8 cellular contexts compared by ENCODE assay signal in the genomic region with DNA sequence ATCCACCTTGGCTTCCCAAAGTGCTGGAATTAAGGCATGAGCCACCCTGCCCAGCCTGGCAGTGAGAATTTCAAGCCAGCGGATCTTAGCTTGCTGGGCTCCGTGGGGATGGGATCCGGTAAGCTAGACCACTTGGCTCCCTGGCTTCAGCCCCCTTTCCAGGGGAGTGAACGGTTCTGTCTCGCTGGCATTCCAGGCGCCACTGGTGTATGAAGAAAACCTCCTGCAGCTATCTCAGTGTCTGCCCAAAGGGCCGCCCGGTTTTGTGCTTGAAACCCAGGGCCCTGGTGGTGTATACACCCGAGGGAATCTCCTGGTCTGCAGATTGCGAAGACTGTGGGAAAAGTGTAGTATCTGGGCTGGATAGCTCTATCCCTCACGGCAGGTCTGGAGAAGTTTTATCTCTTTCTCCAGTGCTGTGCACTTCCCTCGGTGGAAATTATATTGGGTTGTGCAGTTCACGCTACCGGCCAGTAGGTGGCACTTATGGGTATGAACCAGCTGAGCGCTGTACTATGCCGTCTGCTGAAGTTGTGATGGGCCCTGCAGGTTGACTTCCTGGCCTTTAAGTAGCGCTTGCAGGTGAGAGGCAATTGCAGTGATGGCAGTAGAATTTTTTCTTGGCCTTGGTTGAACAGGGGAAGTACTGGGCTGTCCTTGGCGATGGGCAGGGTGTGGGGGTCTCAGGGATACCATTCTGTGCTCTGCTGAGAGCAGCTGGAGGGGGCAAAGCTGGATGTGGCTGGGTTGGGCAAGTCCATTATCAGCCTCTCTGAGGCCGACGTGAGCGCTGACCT.
DNase-seq lines count a peak whose midpoint lies in the region; TF ChIP-seq lines count a peak whose summit lies in the region.

No MANE protein-coding gene starts in this region.

- no peak overlapping the region for H3K9ac ChIP-seq in mesenchymal stem cell (ENCODE audit: low read length)

- H3K27ac ChIP-seq in VCaP = no peak overlapping the region
- H3K27ac ChIP-seq in mesenchymal stem cell (ENCODE audit: low read length, poor library complexity, severe bottlenecking) = no peak overlapping the region

- H4K8ac ChIP-seq in mesenchymal stem cell (ENCODE audit: low read length) = no peak overlapping the region

- no peak overlapping the region for H2AFZ ChIP-seq in mesenchymal stem cell (ENCODE audit: low read depth, low read length)

- no peak overlapping the region for H2AK5ac ChIP-seq in mesenchymal stem cell (ENCODE audit: low read length, severe bottlenecking)

- H3K23ac ChIP-seq in mesenchymal stem cell (ENCODE audit: low read length in 2 of 2) = no peak overlapping the region

- no peaks in the 10 kb centered on the region for H3K36me3 ChIP-seq in mesenchymal stem cell (ENCODE audit: control insufficient read depth in 1 of 2, insufficient read depth in 2 of 2, low read depth in 1 of 2, low read length in 2 of 2)

- no peak overlapping the region for H3K18ac ChIP-seq in mesenchymal stem cell (ENCODE audit: low read depth in 1 of 2, low read length in 2 of 2)

- no peak overlapping the region for H2BK12ac ChIP-seq in mesenchymal stem cell (ENCODE audit: low read length in 2 of 2)

- no peak overlapping the region for H2BK120ac ChIP-seq in mesenchymal stem cell (ENCODE audit: low read depth, low read length)

- no peak overlapping the region for H3K4ac ChIP-seq in mesenchymal stem cell (ENCODE audit: low read depth in 1 of 2, low read length in 2 of 2)

- DNase-seq in NCI-H748 (lab: John Stamatoyannopoulos, UW; ENCODE audit: unreplicated experiment) = peak; percentile 68
- no peak for DNase-seq in NCI-H748 treated with DMSO at 0.1 percent for 48 hours (lab: John Stamatoyannopoulos, UW)
- DNase-seq in H4 (ENCODE audit: low spot score) = peak; percentile 65
- DNase-seq in KBM-7 = peak; percentile 54
- DNase-seq in dermis microvascular lymphatic vessel endothelial cell (ENCODE audit: low read depth in 2 of 2) = peak; percentile 25 to 51
- peak; percentile 46 for DNase-seq in mesenchymal stem cell
- DNase-seq in superior temporal gyrus (ENCODE audit: extremely low spot score) = peak; percentile 43

- H4K91ac ChIP-seq in mesenchymal stem cell (ENCODE audit: low read length) = no peak overlapping the region

- H3K4me3 ChIP-seq in mesenchymal stem cell (ENCODE audit: insufficient read depth in 1 of 2, low read depth in 1 of 2, low read length in 2 of 2) = no peak overlapping the region

- H3K14ac ChIP-seq in mesenchymal stem cell (ENCODE audit: low read length in 2 of 2) = no peak overlapping the region

- 64% methylated on average over 21 of the region's 21 CpGs for WGBS in mesenchymal stem cell

- no peaks in the 10 kb centered on the region for H3K27me3 ChIP-seq in mesenchymal stem cell (ENCODE audit: control insufficient read depth in 1 of 2, insufficient read depth in 1 of 2, low read length in 2 of 2)

- no peak overlapping the region for H3K4me2 ChIP-seq in mesenchymal stem cell (ENCODE audit: low read length, poor library complexity, severe bottlenecking)

- H3K79me1 ChIP-seq in mesenchymal stem cell (replicated peaks; ENCODE audit: low read length, poor library complexity, severe bottlenecking) = no peaks in the 10 kb centered on the region

- no peaks in the 10 kb centered on the region for H3K9me3 ChIP-seq in mesenchymal stem cell (ENCODE audit: control insufficient read depth, low read length)

- no peak overlapping the region for H2BK5ac ChIP-seq in mesenchymal stem cell (ENCODE audit: low read depth, low read length, poor library complexity, severe bottlenecking)

- no peak overlapping the region for H2BK15ac ChIP-seq in mesenchymal stem cell (ENCODE audit: low read depth, poor library complexity, severe bottlenecking)

- TF ChIP-seq CTCF in VCaP (conservative IDR thresholded peaks at IDR 0.05) = peak; percentile 79

- H3K4me1 ChIP-seq in mesenchymal stem cell (ENCODE audit: control insufficient read depth, insufficient read depth, low read depth, low read length) = no peaks in the 10 kb centered on the region

- in situ Hi-C loops in KBM-7 (cut with MboI; ENCODE audit: low pct_unique_long_range_greater_than_20kb, low sequenced_read_pairs) = no loop called here
